22 cellular contexts compared by ENCODE assay signal in the genomic region with DNA sequence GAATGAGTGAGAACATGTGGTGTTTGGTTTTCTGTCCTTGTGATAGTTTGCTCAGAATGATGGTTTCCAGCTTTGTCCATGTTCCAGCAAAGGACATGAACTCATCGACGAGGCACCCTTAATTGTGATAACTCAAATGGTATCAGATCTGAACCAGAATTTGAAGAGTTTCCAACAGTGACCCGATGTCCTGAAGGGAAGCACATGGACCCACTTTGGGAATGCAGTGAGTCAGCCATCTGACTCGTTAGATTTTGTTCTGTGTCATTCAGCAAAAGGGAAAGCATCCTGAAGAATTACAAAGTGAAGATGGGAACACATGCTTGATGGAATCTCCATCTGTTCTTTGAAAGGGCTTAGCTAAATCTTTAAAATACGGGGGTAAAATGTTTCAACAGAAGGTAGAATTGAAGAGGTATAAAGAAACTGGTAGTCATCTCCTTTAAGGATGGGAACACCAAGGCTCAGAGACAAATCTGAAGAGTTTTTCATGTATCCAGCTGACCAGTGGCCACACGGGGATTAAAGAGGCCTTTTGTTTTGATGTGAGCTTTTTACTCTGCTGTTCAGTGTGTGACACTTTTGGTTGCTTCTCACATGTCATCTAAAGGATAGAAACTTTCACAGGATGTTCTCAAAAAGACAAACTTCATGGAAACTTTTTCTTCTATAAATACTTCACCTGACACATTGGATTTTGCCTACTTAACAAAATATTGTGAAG.
DNase-seq lines count a peak whose midpoint lies in the region; ATAC-seq and TF ChIP-seq lines count a peak whose summit lies in the region.
"Had no signal": no experiment of that assay in that cellular context is flagged by ENCODE, and none has a peak within 500 bp of the region (broad histone marks: within the 10 kb centered on the region; RNA-seq: fewer than 3 reads in every experiment).

No MANE protein-coding gene starts in this region.

- WGBS in aorta, 2 donors, result 70 to 71% methylated on average over 6 of the region's 6 CpGs

- no peak overlapping the region for H3K4me3 ChIP-seq in fibroblast of mammary gland (ENCODE audit: control insufficient read depth, low read depth, low read length)
- H3K4me3 ChIP-seq in CD4-positive, alpha-beta memory T cell (ENCODE audit: low read length in 2 of 2), result no peak overlapping the region
- H3K4me3 ChIP-seq in aorta (ENCODE audit: low read length in 2 of 2), result no peak overlapping the region
- H3K4me3 ChIP-seq: tibial artery had no signal

- CTCF ChIA-PET in CD4-positive, alpha-beta memory T cell (lab: Charles Lee; ENCODE audit: partially characterized antibody), result no interaction called here

- H3K27ac Mint-ChIP-seq in CD4-positive, alpha-beta memory T cell, result no peak overlapping the region
- H3K27ac Mint-ChIP-seq: activated CD4-positive, alpha-beta T cell treated with anti-CD3 and anti-CD28 coated beads, Interleukin-2, amount 10 ng/mL, durations not matched to agents 24 days and 14 days; effector memory CD8-positive, alpha-beta T cell; stimulated activated effector memory CD8-positive, alpha-beta T cell treated with anti-CD3 and anti-CD28 coated beads, Interleukin-12 subunit alpha, Interleukin-12 subunit beta, amount 100 ng/mL, for 72 hours had no signal

- no peak for TF ChIP-seq CTCF in fibroblast of mammary gland (conservative IDR thresholded peaks at IDR 0.05; ENCODE audit: control insufficient read depth, insufficient read depth, low read depth, low read length)

- POLR2A ChIA-PET in CD4-positive, alpha-beta memory T cell (lab: Charles Lee; ENCODE audit: partially characterized antibody), result no interaction called here

- intact Hi-C loops in CD4-positive, alpha-beta memory T cell (cut with micrococcal nuclease), result loop anchor here (5.0 kb wide), 1 partner anchor 35 kb away; no protein-coding TSS in a partner anchor
- intact Hi-C loops in aorta (cut with DNase I), result no loop called here

- DNase-seq in GM03348 (ENCODE audit: low spot score), result peak; percentile 40
- DNase-seq in NCI-H226, result peak; percentile 12
- DNase-seq in fibroblast of mammary gland (ENCODE audit: low read depth), result peak; percentile 73
- peak; percentile 46 for DNase-seq in pons (ENCODE audit: low spot score)
- DNase-seq in CD4-positive, alpha-beta memory T cell, result no peak
- no peak for DNase-seq in activated gamma-delta T cell treated with Interleukin-2 at 50 U/mL for 16 hours
- DNase-seq in NCI-H1092 treated with DMSO at 0.1 percent for 48 hours (lab: John Stamatoyannopoulos, UW), result no peak
- DNase-seq in aorta, result no peak
- DNase-seq: activated CD4-positive, alpha-beta T cell treated with anti-CD3 and anti-CD28 coated beads, Interleukin-2, amount 10 ng/mL, durations not matched to agents 24 days and 14 days; activated CD8-positive, alpha-beta memory T cell treated with anti-CD3 and anti-CD28 coated beads, Interleukin-2, amount 50 U/mL, for 4 hours; activated gamma-delta T cell; amygdala; DMS79; effector memory CD8-positive, alpha-beta T cell; hippocampal formation; kidney glomerular epithelial cell; NCI-H1436 treated with DMSO at 0.1 percent for 48 hours; retina; SW 1271; tibial artery had no signal

- H3K36me3 Mint-ChIP-seq in CD4-positive, alpha-beta memory T cell, result peaks cover 0 to 19% of the 10 kb centered on the region in 2 donors
- H3K36me3 Mint-ChIP-seq: stimulated activated effector memory CD8-positive, alpha-beta T cell treated with anti-CD3 and anti-CD28 coated beads, Interleukin-12 subunit alpha, Interleukin-12 subunit beta, amount 100 ng/mL, for 72 hours had no signal

- peaks cover 0 to 19% (median 8%) of the 10 kb centered on the region in 8 donors for H3K9me3 Mint-ChIP-seq in CD4-positive, alpha-beta memory T cell
- H3K9me3 Mint-ChIP-seq: effector memory CD8-positive, alpha-beta T cell had no signal

- peaks cover 0 to 6% (median 4%) of the 10 kb centered on the region in 4 donors for H3K4me1 Mint-ChIP-seq in CD4-positive, alpha-beta memory T cell
- H3K4me1 Mint-ChIP-seq: activated CD4-positive, alpha-beta T cell treated with anti-CD3 and anti-CD28 coated beads, Interleukin-2, amount 10 ng/mL, durations not matched to agents 24 days and 14 days; stimulated activated effector memory CD8-positive, alpha-beta T cell treated with anti-CD3 and anti-CD28 coated beads, Interleukin-12 subunit alpha, Interleukin-12 subunit beta, amount 100 ng/mL, for 72 hours had no signal

- ATAC-seq in aorta (ENCODE audit: low FRiP score), result no peak
- ATAC-seq: effector memory CD8-positive, alpha-beta T cell; stimulated activated effector memory CD8-positive, alpha-beta T cell treated with anti-CD3 and anti-CD28 coated beads, Interleukin-12 subunit alpha, Interleukin-12 subunit beta, amount 100 ng/mL, for 72 hours had no signal

- no peaks in the 10 kb centered on the region for H3K27me3 ChIP-seq in CD4-positive, alpha-beta memory T cell (ENCODE audit: insufficient read depth, low read length)
- H3K27me3 ChIP-seq in aorta (ENCODE audit: control insufficient read depth in 1 of 2, insufficient read depth in 2 of 2, low read length in 1 of 2), result no peaks in the 10 kb centered on the region
- H3K27me3 ChIP-seq: tibial artery had no signal

- no peaks in the 10 kb centered on the region for H3K27me3 Mint-ChIP-seq in CD4-positive, alpha-beta memory T cell
- H3K27me3 Mint-ChIP-seq: activated CD4-positive, alpha-beta T cell treated with anti-CD3 and anti-CD28 coated beads, Interleukin-2, amount 10 ng/mL, durations not matched to agents 24 days and 14 days had no signal

- no peak overlapping the region for H3K4me3 Mint-ChIP-seq in CD4-positive, alpha-beta memory T cell
- H3K4me3 Mint-ChIP-seq: activated CD4-positive, alpha-beta T cell treated with anti-CD3 and anti-CD28 coated beads, Interleukin-2, amount 10 ng/mL, durations not matched to agents 24 days and 14 days; effector memory CD8-positive, alpha-beta T cell; stimulated activated effector memory CD8-positive, alpha-beta T cell treated with anti-CD3 and anti-CD28 coated beads, Interleukin-12 subunit alpha, Interleukin-12 subunit beta, amount 100 ng/mL, for 72 hours had no signal

- H3K9me3 ChIP-seq in CD4-positive, alpha-beta memory T cell (ENCODE audit: control insufficient read depth in 1 of 2, low read length in 2 of 2), result no peaks in the 10 kb centered on the region
- no peaks in the 10 kb centered on the region for H3K9me3 ChIP-seq in aorta (ENCODE audit: control insufficient read depth, low read length)
- H3K9me3 ChIP-seq: tibial artery had no signal

- no peaks in the 10 kb centered on the region for H3K4me1 ChIP-seq in CD4-positive, alpha-beta memory T cell (ENCODE audit: insufficient read depth, low read length)
- H3K4me1 ChIP-seq in aorta (ENCODE audit: control insufficient read depth in 1 of 2, insufficient read depth in 2 of 2, low read length in 2 of 2), result peaks cover 0 to 2% of the 10 kb centered on the region in 2 donors

- no peaks in the 10 kb centered on the region for H3K36me3 ChIP-seq in CD4-positive, alpha-beta memory T cell (ENCODE audit: insufficient read depth, low read length)
- no peaks in the 10 kb centered on the region for H3K36me3 ChIP-seq in aorta (ENCODE audit: control insufficient read depth in 1 of 2, insufficient read depth in 2 of 2, low read length in 1 of 2)
- H3K36me3 ChIP-seq: tibial artery had no signal

- no peak overlapping the region for H3K27ac ChIP-seq in CD4-positive, alpha-beta memory T cell (ENCODE audit: low read depth, low read length)
- no peak overlapping the region for H3K27ac ChIP-seq in aorta (ENCODE audit: low read depth in 1 of 2, low read length in 2 of 2)
- H3K27ac ChIP-seq: C4-2B, tibial artery had no signal

Comparison
In these comparisons a context has a peak if more than half of its experiments do, and no peak if none do; other contexts are left out.
1. DNase-seq: peak in GM03348 (single experiment), NCI-H226 (single experiment), fibroblast of mammary gland (single experiment) and pons (single experiment); none in CD4-positive, alpha-beta memory T cell (0 of 5), activated gamma-delta T cell treated with Interleukin-2 at 50 U/mL for 16 hours (single experiment), NCI-H1092 treated with DMSO at 0.1 percent for 48 hours (single experiment) and aorta (0 of 2).